Comparison of ENCODE assay signal across 24 cellular contexts in the genomic region with DNA sequence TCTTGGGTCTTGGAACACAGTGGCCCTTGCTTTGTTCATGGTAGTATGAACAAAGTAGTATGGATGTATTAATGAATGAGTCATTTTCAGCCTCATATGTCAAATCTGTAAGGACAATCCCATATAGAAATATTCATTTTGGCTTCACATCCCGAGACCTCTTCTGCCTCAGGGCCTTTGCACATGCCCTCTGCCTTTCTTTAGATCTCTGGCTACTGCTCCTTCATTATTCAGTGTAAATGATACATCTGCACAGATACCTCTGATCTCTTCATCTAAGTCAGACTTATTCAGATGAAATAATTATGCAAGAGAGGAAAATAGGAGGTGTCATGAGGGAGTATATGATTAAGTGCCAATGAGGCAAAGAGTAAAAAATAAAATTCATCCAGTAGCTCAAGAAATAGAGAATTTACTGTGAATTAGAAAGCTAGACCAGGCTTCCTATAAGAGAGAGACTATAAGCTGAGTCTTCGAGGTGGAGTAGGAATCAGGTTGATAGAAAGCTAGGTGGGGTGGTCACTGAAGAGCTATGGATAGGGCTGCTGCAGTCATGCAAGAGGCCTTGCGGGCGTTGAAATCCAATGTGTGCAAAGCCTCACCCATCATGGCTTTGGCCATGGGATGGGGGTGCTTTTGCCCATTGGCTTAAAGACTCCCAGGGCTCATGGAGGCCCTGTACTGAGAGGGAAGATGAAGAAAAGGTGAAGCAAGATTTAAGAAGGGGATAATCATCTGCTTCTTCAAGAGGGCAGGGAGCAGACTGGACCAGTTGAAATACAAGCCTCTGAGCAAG. TPM values are rescaled to one million over a fixed set of nuclear protein-coding genes. Genes with fewer than 3 reads are reported as not detected.
DNase-seq lines count a peak whose midpoint lies in the region; ATAC-seq, FAIRE-seq and TF ChIP-seq lines count a peak whose summit lies in the region.
"Had no signal": no experiment of that assay in that cellular context is flagged by ENCODE, and none has a peak within 500 bp of the region (broad histone marks: within the 10 kb centered on the region; RNA-seq: fewer than 3 reads in every experiment).

No MANE protein-coding gene starts in this region.

- TF ChIP-seq CTCF in K562 (IDR thresholded peaks at IDR 0.05 in 2 of 3, conservative IDR thresholded peaks at IDR 0.05 in 1 of 3; ENCODE audit: insufficient read depth in 2 of 3, low read depth in 1 of 3, low read length in 3 of 3) (no peak), neural crest cell (conservative IDR thresholded peaks at IDR 0.05) (no peak), type B pancreatic cell (conservative IDR thresholded peaks at IDR 0.05) (no peak)

- no peaks in the 10 kb centered on the region for H3K36me3 ChIP-seq in K562 (ENCODE audit: control insufficient read depth, insufficient read depth, low read length)

- intact Hi-C loops in K562 (cut with micrococcal nuclease) = no loop called here

- TF ChIP-seq POLR2A in K562 (conservative IDR thresholded peaks at IDR 0.05) = no peak

- WGBS in K562 (ENCODE audit: insufficient coverage, low coverage, missing lambda C conversion rate) = 21% methylated on average over 4 of the region's 4 CpGs

- H3K27me3 ChIP-seq in K562 (ENCODE audit: control insufficient read depth in 2 of 2, insufficient read depth in 2 of 2, low read length in 2 of 2) = peaks cover 0 to 6% of the 10 kb centered on the region in 2 experiments; a peak in 1 of 5 replicates

- FAIRE-seq in K562 (lab: Jason Lieb, UNC) = no peak
- FAIRE-seq: GM12892, GM19239 had no signal

- H3K79me2 ChIP-seq in K562 (ENCODE audit: control insufficient read depth, insufficient read depth, low read length) = peaks cover 12% of the 10 kb centered on the region; the same call in 2 of the 3 replicates

- H3K4me2 ChIP-seq in K562 (ENCODE audit: insufficient read depth, low read length) = no peak overlapping the region

- TF ChIP-seq RAD21 in K562 (CRISPR knock-in tag; conservative IDR thresholded peaks at IDR 0.05 in 1 of 2, IDR thresholded peaks at IDR 0.05 in 1 of 2) = no peak

- ATAC-seq in K562 = no peak
- ATAC-seq: HCT116 had no signal

- H2AFZ ChIP-seq in K562 (ENCODE audit: low read depth, low read length) = no peak overlapping the region

- no peaks in the 10 kb centered on the region for H4K20me1 ChIP-seq in K562 (replicated peaks; ENCODE audit: control insufficient read depth, insufficient read depth, low read length)

- peaks cover 6 to 14% of the 10 kb centered on the region in 2 experiments; a peak in 4 of 5 replicates for H3K4me1 ChIP-seq in K562 (replicated peaks in 1 of 2; ENCODE audit: control insufficient read depth in 2 of 2, insufficient read depth in 2 of 2, low read length in 2 of 2)

- H3K27ac Mint-ChIP-seq in neural crest cell (ENCODE audit: unreplicated experiment) = no peak overlapping the region
- H3K27ac Mint-ChIP-seq in type B pancreatic cell = no peak overlapping the region

- H3K4me1 Mint-ChIP-seq in neural crest cell (peaks cover 6% of the 10 kb centered on the region), type B pancreatic cell (ENCODE audit: unreplicated experiment) (peaks cover 14% of the 10 kb centered on the region)

- H3K27me3 Mint-ChIP-seq in neural crest cell (ENCODE audit: low read depth) = peaks cover 41% of the 10 kb centered on the region
- peaks cover 42% of the 10 kb centered on the region for H3K27me3 Mint-ChIP-seq in type B pancreatic cell

- H3K4me3 ChIP-seq in K562 = no peak overlapping the region

- peak overlapping the region; percentile 31 for H3K4me3 Mint-ChIP-seq in neural crest cell
- H3K4me3 Mint-ChIP-seq in type B pancreatic cell = peak overlapping the region; percentile 25

- CTCF ChIA-PET in K562 (lab: Yijun Ruan, JAX; ENCODE audit: low intra/inter-chr PET ratio) = interaction anchor here (2.1 kb wide), 1 partner anchor 26 kb away, joined by 8 read pairs; no protein-coding TSS in a partner anchor

- no peaks in the 10 kb centered on the region; the same call in 1 of the 2 replicates for H3K9me3 ChIP-seq in K562 (replicated peaks; ENCODE audit: control insufficient read depth, insufficient read depth, low read depth, low read length)

- H3K9me3 Mint-ChIP-seq in neural crest cell = no peaks in the 10 kb centered on the region
- H3K9me3 Mint-ChIP-seq in type B pancreatic cell = no peaks in the 10 kb centered on the region

- H3K36me3 Mint-ChIP-seq in neural crest cell (ENCODE audit: low read depth) (no peaks in the 10 kb centered on the region), type B pancreatic cell (no peaks in the 10 kb centered on the region)

- H3K9me1 ChIP-seq in K562 (ENCODE audit: control insufficient read depth, insufficient read depth, low read length) = no peaks in the 10 kb centered on the region

- TF ChIP-seq EP300 in K562 (IDR thresholded peaks at IDR 0.05; ENCODE audit: low read length) = no peak

- POLR2A ChIA-PET in K562 (lab: Yijun Ruan, JAX) = interaction anchor here (0.7 kb wide), 1 partner anchor 28 kb away, joined by 3 read pairs; no protein-coding TSS in a partner anchor

- H3K27ac ChIP-seq in K562 (ENCODE audit: extremely low read depth, low read depth, low read length) = no peak overlapping the region
- H3K27ac ChIP-seq: RWPE1 had no signal

- no TSS peak for BruUV-seq in K562 (replicated peaks; lab: Mats Ljungman, UMichigan)

- DNase-seq in activated CD8-positive, alpha-beta memory T cell treated with anti-CD3 and anti-CD28 coated beads, Interleukin-2, amount 50 U/mL, for 48 hours = peak; percentile 22
- no peak for DNase-seq in activated CD8-positive, alpha-beta memory T cell treated with anti-CD3 and anti-CD28 coated beads for 24 hours
- no peak for DNase-seq in K562 (ENCODE audit: extremely low read depth in 1 of 4, low spot score in 3 of 4)
- DNase-seq in neural crest cell (ENCODE audit: low read depth, low spot score) = no peak
- no peak for DNase-seq in type B pancreatic cell (ENCODE audit: extremely low spot score, unreplicated experiment)
- no peak for DNase-seq in NCI-H2029 treated with DMSO at 0.1 percent for 48 hours (lab: John Stamatoyannopoulos, UW)
- no peak for DNase-seq in activated CD4-positive, CD25-positive, alpha-beta regulatory T cell treated with anti-CD3 and anti-CD28 coated beads, Interleukin-2, amount 50 U/mL, for 72 hours
- no peak for DNase-seq in activated CD4-positive, alpha-beta T cell treated with anti-CD3 and anti-CD28 coated beads, Interleukin-2, amount 50 U/mL, for 1 hour
- DNase-seq: 8988T, ACHN, DMS153, DND-41, Karpas-422, NCI-H1092, NCI-H1417 treated with DMSO at 0.1 percent for 48 hours, NCI-H1694 treated with DMSO at 0.1 percent for 48 hours, NCI-H2081 treated with DMSO at 0.1 percent for 48 hours, NCI-H446 treated with DMSO at 0.1 percent for 48 hours, NCI-H69, SHP77 had no signal

- H3K9ac ChIP-seq in K562 (ENCODE audit: insufficient read depth in 1 of 2, low read depth in 2 of 2, low read length in 2 of 2) = no peak overlapping the region

- in situ Hi-C loops in K562 (cut with MboI) = loop anchor here (5.0 kb wide), 1 partner anchor 715 kb away; no protein-coding TSS in a partner anchor

TF ChIP-seq in K562, 482 proteins besides CTCF, POLR2A, EP300 and RAD21 (continues in another document):
- peak; percentile 88 for TF ChIP-seq RBM25 (IDR thresholded peaks at IDR 0.05; ENCODE audit: low read depth, low read length, severe bottlenecking)
- TF ChIP-seq ERF (CRISPR knock-in tag; IDR thresholded peaks at IDR 0.05) = no peak
- TF ChIP-seq PCBP2 (IDR thresholded peaks at IDR 0.05; ENCODE audit: low read depth, low read length, poor library complexity, severe bottlenecking) = no peak

RNA-seq across cellular contexts. Expression of gene TTLL11, which starts 3.7 kb away (rescaled TPM):
- 2.7 and 3.5 TPM in 2 replicates for total RNA-seq in K562 (2011; cell fraction: chromatin; rRNA removed; ENCODE audit: low replicate concordance)
- total RNA-seq in K562 (2011; cell fraction: nucleolus; rRNA removed) = 1.3 and 1.4 TPM in 2 replicates
- 1.1 and 1.9 TPM in 2 replicates for total RNA-seq in K562 (2011; cell fraction: nucleoplasm; rRNA removed)
- total RNA-seq in K562 (2014; rRNA removed) = 3.0 TPM in 2 replicates
- 2.6 and 2.9 TPM in 2 replicates for total RNA-seq in K562 (2014; rRNA removed; fragmentation: Illumina TruSeq; extraction: Trizol)
- total RNA-seq in K562 (2015; rRNA removed; fragmentation: Illumina TruSeq; extraction: Trizol) = 2.5 and 3.3 TPM in 2 replicates
- total RNA-seq in K562 (2021) = 4.2 and 4.4 TPM in 2 replicates
- 2.0 and 2.7 TPM in 2 replicates for polyA plus RNA-seq in K562 (2011; rRNA removed)
- polyA plus RNA-seq in K562 (2011; cell fraction: cytosol; rRNA removed) = 3.2 and 3.9 TPM in 2 replicates
- polyA plus RNA-seq in K562 (2011; cell fraction: nucleus; rRNA removed) = 1.9 and 2.2 TPM in 2 replicates
- 2.8 and 3.9 TPM in 2 replicates for polyA plus RNA-seq in K562 (2012)
- polyA plus RNA-seq in K562 (2014; fragmentation: Illumina TruSeq; extraction: Trizol) = 4.2 and 4.3 TPM in 2 replicates
- 1 to 10 TPM in 1 of 2 experiments, under 1 TPM in 1; 0.83 to 1.5 TPM for polyA plus RNA-seq in K562 (2014; fragmentation: Nextera tagmentation; extraction: Ambion mirVana)
- 3.7 and 4.3 TPM in 2 replicates for polyA plus RNA-seq in K562 (2014; rRNA removed)
- polyA minus RNA-seq in K562 (2011; rRNA and poly(A)+ RNA removed) = 2.6 and 3.0 TPM in 2 replicates
- 0.38 and 2.2 TPM in 2 replicates for polyA minus RNA-seq in K562 (2011; cell fraction: cytosol; rRNA and poly(A)+ RNA removed)
- polyA minus RNA-seq in K562 (2011; cell fraction: nucleus; rRNA and poly(A)+ RNA removed) = 1.3 and 1.6 TPM in 2 replicates
- total RNA-seq in neural crest cell = 8.6 and 9.1 TPM in 2 replicates
- total RNA-seq in type B pancreatic cell (ENCODE audit: low replicate concordance) = 5.8 and 8.6 TPM in 2 replicates
